ENCODE assay signal across 11 cellular contexts in genomic region chr2:212520340-212520739, GRCh38. TPM values are rescaled to one million over a fixed set of nuclear protein-coding genes. Genes with fewer than 3 reads are reported as not detected.
DNase-seq lines count a peak whose midpoint lies in the region; ATAC-seq, FAIRE-seq and TF ChIP-seq lines count a peak whose summit lies in the region.
"Had no signal": no experiment of that assay in that cellular context is flagged by ENCODE, and none has a peak within 500 bp of the region (broad histone marks: within the 10 kb centered on the region; RNA-seq: fewer than 3 reads in every experiment).

No MANE protein-coding gene starts in this region.

- peak; percentile 73 for TF ChIP-seq CTCF in VCaP (conservative IDR thresholded peaks at IDR 0.05)

- intact Hi-C loops in aorta (cut with DNase I) = no loop called here

- H2BK15ac ChIP-seq in mesendoderm (replicated peaks; ENCODE audit: low read depth) = no peak overlapping the region

- H3K4me3 ChIP-seq in mesendoderm (ENCODE audit: low read length) (no peak overlapping the region), aorta (ENCODE audit: low read length in 2 of 2) (no peak overlapping the region)

- H3K79me2 ChIP-seq in mesendoderm (ENCODE audit: control insufficient read depth, insufficient read depth, low read length) = no peaks in the 10 kb centered on the region

- H3K18ac ChIP-seq in mesendoderm (ENCODE audit: low read length) = no peak overlapping the region

- DNase-seq in DMS 273 treated with DMSO at 0.1 percent for 48 hours (lab: John Stamatoyannopoulos, UW) (peak; percentile 36), mesendoderm (peak; percentile 32), H54 (ENCODE audit: insufficient read length, low spot score) (no peak), aorta (no peak), GDM1 (lab: John Stamatoyannopoulos, UW) (no peak)
- DNase-seq: activated CD4-positive, CD25-positive, alpha-beta regulatory T cell treated with anti-CD3 and anti-CD28 coated beads, Interleukin-2, amount 50 U/mL, for 72 hours; NCI-H774 had no signal

- no peak overlapping the region for H4K8ac ChIP-seq in mesendoderm (ENCODE audit: low read depth, low read length)

- no peak overlapping the region for H2BK5ac ChIP-seq in mesendoderm (ENCODE audit: low read length)

- H2BK120ac ChIP-seq in mesendoderm (ENCODE audit: low read depth, low read length) = no peak overlapping the region

- no peak overlapping the region for H4K5ac ChIP-seq in mesendoderm (ENCODE audit: low read length)

- no peak overlapping the region for H3K4ac ChIP-seq in mesendoderm (ENCODE audit: low read depth, low read length)

- H3K36me3 ChIP-seq in mesendoderm (ENCODE audit: control insufficient read depth, insufficient read depth, low read length) = no peaks in the 10 kb centered on the region
- no peaks in the 10 kb centered on the region for H3K36me3 ChIP-seq in aorta (ENCODE audit: control insufficient read depth in 1 of 2, insufficient read depth in 2 of 2, low read length in 1 of 2)

- no peak overlapping the region for H3K56ac ChIP-seq in mesendoderm (ENCODE audit: low read length)

- H3K27me3 ChIP-seq in mesendoderm (ENCODE audit: insufficient read depth, low read length, poor library complexity) = no peaks in the 10 kb centered on the region
- H3K27me3 ChIP-seq in aorta (ENCODE audit: control insufficient read depth in 1 of 2, insufficient read depth in 2 of 2, low read length in 1 of 2) = no peaks in the 10 kb centered on the region

- H3K4me1 ChIP-seq in mesendoderm (ENCODE audit: control insufficient read depth, low read depth, low read length) (no peaks in the 10 kb centered on the region), aorta (ENCODE audit: control insufficient read depth in 1 of 2, insufficient read depth in 2 of 2, low read length in 2 of 2) (peaks cover 0 to 4% of the 10 kb centered on the region in 2 donors)

- H3K79me1 ChIP-seq in mesendoderm (ENCODE audit: low read length) = no peaks in the 10 kb centered on the region

- FAIRE-seq in H54 (lab: Jason Lieb, UNC) = no peak

- ATAC-seq in HG02885 (IDR thresholded peaks at IDR 0.05; ENCODE audit: poor library complexity, unreplicated experiment) (peak; percentile 56), HG02678 (IDR thresholded peaks at IDR 0.05; ENCODE audit: unreplicated experiment) (no peak), aorta (ENCODE audit: low FRiP score) (no peak)
- ATAC-seq: sciatic nerve had no signal

- H3K23ac ChIP-seq in mesendoderm (ENCODE audit: low read length) = no peak overlapping the region

- H3K27ac ChIP-seq in VCaP = no peak overlapping the region
- no peak overlapping the region for H3K27ac ChIP-seq in mesendoderm (ENCODE audit: low read depth, low read length)
- H3K27ac ChIP-seq in aorta (ENCODE audit: low read depth in 1 of 2, low read length in 2 of 2) = no peak overlapping the region

- H3K9ac ChIP-seq in mesendoderm (ENCODE audit: low read length) = no peak overlapping the region

- WGBS in mesendoderm (ENCODE audit: extremely low coverage, insufficient coverage, low lambda C conversion rate) = no CpG with 5 or more reads among the region's 2 CpGs
- WGBS in aorta, 2 donors = 32 to 40% methylated on average over 2 of the region's 2 CpGs

- no peak overlapping the region for H2AK5ac ChIP-seq in mesendoderm (ENCODE audit: low read length)

- no peak overlapping the region for H3K4me2 ChIP-seq in mesendoderm (ENCODE audit: low read length)

- H3K9me3 ChIP-seq in aorta (ENCODE audit: control insufficient read depth, low read length) = no peaks in the 10 kb centered on the region

- TF ChIP-seq POLR2A in H54 (IDR thresholded peaks at IDR 0.05; ENCODE audit: low read depth, low read length) = no peak

RNA-seq across cellular contexts. Expression of gene ERBB4, which starts 18.3 kb away (rescaled TPM):
- 0.06 TPM for polyA plus RNA-seq in mesendoderm (2013, experiment 1 of 2)
- polyA plus RNA-seq in mesendoderm (2013, experiment 2 of 2) = 0.06 TPM
- total RNA-seq in aorta = 10 to 100 TPM; 28.6 to 42.0 TPM
- 1 to 10 TPM; 1.3 to 1.5 TPM for polyA plus RNA-seq in aorta

Comparison
In these comparisons a context has a peak if more than half of its experiments do, and no peak if none do; other contexts are left out.
1. DNase-seq: peak in DMS 273 treated with DMSO at 0.1 percent for 48 hours (single experiment) and mesendoderm (single experiment); none in H54 (single experiment), aorta (0 of 2) and GDM1 (single experiment).